ENCODE assay signal across 14 cellular contexts in genomic region chr6:17965397-17965796, GRCh38. TPM values are rescaled to one million over a fixed set of nuclear protein-coding genes. Genes with fewer than 3 reads are reported as not detected.
DNase-seq lines count a peak whose midpoint lies in the region; ATAC-seq, FAIRE-seq and TF ChIP-seq lines count a peak whose summit lies in the region.
"Had no signal": no experiment of that assay in that cellular context is flagged by ENCODE, and none has a peak within 500 bp of the region (broad histone marks: within the 10 kb centered on the region; RNA-seq: fewer than 3 reads in every experiment).

No MANE protein-coding gene starts in this region.

- H3K27me3 ChIP-seq in astrocyte (ENCODE audit: insufficient read depth, low read length) (no peaks in the 10 kb centered on the region), smooth muscle cell (ENCODE audit: low read depth) (no peaks in the 10 kb centered on the region)
- H3K27me3 ChIP-seq: right lobe of liver, suprapubic skin had no signal

- CTCF ChIA-PET in HEK293 (lab: Yijun Ruan, JAX): interaction anchor here (0.6 to 1.5 kb wide), 3 partner anchors 10 to 131 kb away, joined by 3 to 6 read pairs (median 4); no protein-coding TSS in a partner anchor
- CTCF ChIA-PET in Calu3 (lab: Charles Lee): no interaction called here

- peaks cover 78% of the 10 kb centered on the region for H3K79me2 ChIP-seq in astrocyte (ENCODE audit: insufficient read depth, low read length)
- H3K79me2 ChIP-seq in smooth muscle cell (ENCODE audit: low read depth): peaks cover 40% of the 10 kb centered on the region

- H3K4me2 ChIP-seq in astrocyte (ENCODE audit: low read length) (peak overlapping the region; percentile 15), smooth muscle cell (peak overlapping the region; percentile 45)

- H3K4me3 ChIP-seq in HEK293 (ENCODE audit: low read depth, low read length) (no peak overlapping the region), astrocyte (ENCODE audit: insufficient read depth, low read depth, low read length) (no peak overlapping the region), foreskin fibroblast (ENCODE audit: low read depth in 1 of 2, low read length in 2 of 2) (no peak overlapping the region), smooth muscle cell (no peak overlapping the region)
- H3K4me3 ChIP-seq: HAP-1, right lobe of liver, suprapubic skin had no signal

- POLR2A ChIA-PET in HEK293 (lab: Yijun Ruan, JAX): interaction anchor here (0.6 to 0.9 kb wide), 2 partner anchors 21 to 365 kb away, joined by 4 to 7 read pairs; partner anchors contain the start of gene FAM8A1

- H4K20me1 ChIP-seq in astrocyte (ENCODE audit: insufficient read depth, low read length) (peaks cover 3% of the 10 kb centered on the region), smooth muscle cell (ENCODE audit: low read depth) (peaks cover 63% of the 10 kb centered on the region)

- ATAC-seq in GM18867 (IDR thresholded peaks at IDR 0.05; ENCODE audit: unreplicated experiment): no peak
- no peak for ATAC-seq in GM21786 (IDR thresholded peaks at IDR 0.05; ENCODE audit: unreplicated experiment)
- ATAC-seq: CD8-positive, alpha-beta T cell; right lobe of liver had no signal

- DNase-seq in astrocyte (ENCODE audit: low read depth) (peak; percentile 77), foreskin fibroblast (peak; percentile 21 to 55), smooth muscle cell (lab: John Stamatoyannopoulos, UW; ENCODE audit: unreplicated experiment) (no peak), Calu3 (no peak)
- DNase-seq in activated T-cell treated with anti-CD3 and anti-CD28 coated beads, Interleukin-2, amount 50 U/mL, for 24 hours: no peak
- DNase-seq: activated effector memory CD4-positive, alpha-beta T cell treated with Interleukin-2 at 50 U/mL for 16 hours; CD8-positive, alpha-beta T cell; right lobe of liver had no signal

- H3K36me3 ChIP-seq in HEK293 (ENCODE audit: control insufficient read depth in 2 of 2, insufficient read depth in 1 of 2, low read length in 2 of 2): no peaks in the 10 kb centered on the region
- H3K36me3 ChIP-seq in astrocyte (ENCODE audit: insufficient read depth, low read length): no peaks in the 10 kb centered on the region
- H3K36me3 ChIP-seq in smooth muscle cell (ENCODE audit: low read depth): no peaks in the 10 kb centered on the region
- H3K36me3 ChIP-seq: right lobe of liver, suprapubic skin had no signal

- H3K27ac ChIP-seq in HEK293 (ENCODE audit: extremely low read depth, low read depth, low read length): no peak overlapping the region
- peak overlapping the region; percentile 36 for H3K27ac ChIP-seq in astrocyte (ENCODE audit: low read depth, low read length)
- peak overlapping the region; percentile 53 for H3K27ac ChIP-seq in smooth muscle cell (ENCODE audit: low read depth)
- H3K27ac ChIP-seq: right lobe of liver had no signal

- H3K4me1 ChIP-seq in HEK293 (ENCODE audit: control insufficient read depth, insufficient read depth, low read length) (0 out of 2 replicates have a peak, but pooled peaks cover 10% of the 10 kb centered on the region), astrocyte (ENCODE audit: insufficient read depth, low read length) (peaks cover 34% of the 10 kb centered on the region), smooth muscle cell (ENCODE audit: low read depth) (no peaks in the 10 kb centered on the region)
- H3K4me1 ChIP-seq: right lobe of liver had no signal

- H3K27ac Mint-ChIP-seq in astrocyte (ENCODE audit: unreplicated experiment): peak overlapping the region; percentile 20
- H3K27ac Mint-ChIP-seq in Calu3 (ENCODE audit: unreplicated experiment): no peak overlapping the region
- no peak overlapping the region for H3K27ac Mint-ChIP-seq in activated T-cell treated with anti-CD3 and anti-CD28 coated beads, Interleukin-2, amount 50 U/mL, for 24 hours
- H3K27ac Mint-ChIP-seq: CD8-positive, alpha-beta T cell had no signal

- no peak overlapping the region for H3K9ac ChIP-seq in astrocyte (ENCODE audit: low read length)
- H3K9ac ChIP-seq in smooth muscle cell (ENCODE audit: low read depth): no peak overlapping the region

- H3K9me3 ChIP-seq in HEK293 (ENCODE audit: control insufficient read depth, insufficient read depth, low read depth, low read length) (no peaks in the 10 kb centered on the region), astrocyte (ENCODE audit: insufficient read depth, low read depth, low read length) (no peaks in the 10 kb centered on the region), smooth muscle cell (replicated peaks; ENCODE audit: low read depth) (no peaks in the 10 kb centered on the region)
- H3K9me3 ChIP-seq: HAP-1, right lobe of liver, suprapubic skin had no signal

- H3K4me3 Mint-ChIP-seq in astrocyte (ENCODE audit: unreplicated experiment): no peak overlapping the region
- no peak overlapping the region for H3K4me3 Mint-ChIP-seq in Calu3 (ENCODE audit: low read depth, unreplicated experiment)
- H3K4me3 Mint-ChIP-seq in activated T-cell treated with anti-CD3 and anti-CD28 coated beads, Interleukin-2, amount 50 U/mL, for 24 hours: no peak overlapping the region
- H3K4me3 Mint-ChIP-seq: CD8-positive, alpha-beta T cell; central memory CD8-positive, alpha-beta T cell had no signal

- H3K36me3 Mint-ChIP-seq in astrocyte (ENCODE audit: low read depth, unreplicated experiment) (peaks cover 6% of the 10 kb centered on the region), Calu3 (ENCODE audit: insufficient read depth, unreplicated experiment) (no peaks in the 10 kb centered on the region)
- H3K36me3 Mint-ChIP-seq in activated T-cell treated with anti-CD3 and anti-CD28 coated beads, Interleukin-2, amount 50 U/mL, for 24 hours (ENCODE audit: low read depth): no peaks in the 10 kb centered on the region
- H3K36me3 Mint-ChIP-seq: CD8-positive, alpha-beta T cell had no signal

- no peak overlapping the region for H2AFZ ChIP-seq in astrocyte (ENCODE audit: low read depth, low read length)
- H2AFZ ChIP-seq in smooth muscle cell (ENCODE audit: low read depth): no peak overlapping the region

- BruUV-seq in Calu3 (replicated peaks; lab: Mats Ljungman, UMichigan): no TSS peak

- TF ChIP-seq CTCF in HEK293 (tag by site-specific recombination; IDR thresholded peaks at IDR 0.05) (no peak), astrocyte (IDR thresholded peaks at IDR 0.05; ENCODE audit: insufficient read depth, low read depth, low read length) (no peak), foreskin fibroblast (IDR thresholded peaks at IDR 0.05; ENCODE audit: low read depth, low read length) (no peak), smooth muscle cell (IDR thresholded peaks at IDR 0.05; ENCODE audit: borderline replicate concordance, insufficient read depth, poor library complexity, severe bottlenecking) (no peak), Calu3 (IDR thresholded peaks at IDR 0.05; ENCODE audit: unreplicated experiment) (no peak)

- H3F3A ChIP-seq in smooth muscle cell (ENCODE audit: low read depth): peaks cover 29% of the 10 kb centered on the region

- H3K4me1 Mint-ChIP-seq in astrocyte (ENCODE audit: low read depth, unreplicated experiment) (peaks cover 44% of the 10 kb centered on the region), Calu3 (ENCODE audit: low read depth, unreplicated experiment) (no peaks in the 10 kb centered on the region)
- H3K4me1 Mint-ChIP-seq in activated T-cell treated with anti-CD3 and anti-CD28 coated beads, Interleukin-2, amount 50 U/mL, for 24 hours (ENCODE audit: low read depth): no peaks in the 10 kb centered on the region
- H3K4me1 Mint-ChIP-seq: central memory CD8-positive, alpha-beta T cell had no signal

- intact Hi-C loops in Calu3 (cut with micrococcal nuclease; ENCODE audit: unreplicated experiment): no loop called here

- no peaks in the 10 kb centered on the region for H3K9me3 Mint-ChIP-seq in astrocyte (ENCODE audit: unreplicated experiment)
- no peaks in the 10 kb centered on the region for H3K9me3 Mint-ChIP-seq in Calu3 (ENCODE audit: low read depth, unreplicated experiment)
- H3K9me3 Mint-ChIP-seq in activated T-cell treated with anti-CD3 and anti-CD28 coated beads, Interleukin-2, amount 50 U/mL, for 24 hours: no peaks in the 10 kb centered on the region
- H3K9me3 Mint-ChIP-seq: CD8-positive, alpha-beta T cell; central memory CD8-positive, alpha-beta T cell had no signal

- H3K27me3 Mint-ChIP-seq in astrocyte (ENCODE audit: low read depth, unreplicated experiment) (no peaks in the 10 kb centered on the region), Calu3 (ENCODE audit: unreplicated experiment) (no peaks in the 10 kb centered on the region)
- H3K27me3 Mint-ChIP-seq in activated T-cell treated with anti-CD3 and anti-CD28 coated beads, Interleukin-2, amount 50 U/mL, for 24 hours: peaks cover 34% of the 10 kb centered on the region

- peak; percentile 5 for FAIRE-seq in astrocyte (lab: Jason Lieb, UNC)

TF ChIP-seq in HEK293, 187 proteins besides CTCF, POLR2A, EP300 and RAD21:
- no peak for TF ChIP-seq ZFP3 (tag by site-specific recombination; IDR thresholded peaks at IDR 0.05; ENCODE audit: low read depth)
- TF ChIP-seq FEZF1 (tag by site-specific recombination; IDR thresholded peaks at IDR 0.05): peak; percentile 24; the same call in 1 of the 2 replicates
- no peak for TF ChIP-seq GLI4 (tag by site-specific recombination; IDR thresholded peaks at IDR 0.05)
- TF ChIP-seq PRDM6 (tag by site-specific recombination; IDR thresholded peaks at IDR 0.05): peak; percentile 44; the same call in 1 of the 2 replicates

RNA-seq across cellular contexts. Expression of gene KIF13A, which starts 22.0 kb away (rescaled TPM):
- total RNA-seq in astrocyte (38.1 and 38.4 TPM in 2 replicates), smooth muscle cell (28.4 and 31.9 TPM in 2 replicates), Calu3 (2022) (14.1 and 14.4 TPM in 2 replicates)
- polyA plus RNA-seq in smooth muscle cell: 10.4 and 15.9 TPM in 2 replicates

Comparison
In these comparisons a context has a peak if more than half of its experiments do, and no peak if none do; other contexts are left out.
1. DNase-seq: peak in astrocyte (single experiment) and foreskin fibroblast (2 of 2); none in smooth muscle cell (single experiment), Calu3 (single experiment) and activated T-cell treated with anti-CD3 and anti-CD28 coated beads, Interleukin-2, amount 50 U/mL, for 24 hours (single experiment).